In the genomic region with DNA sequence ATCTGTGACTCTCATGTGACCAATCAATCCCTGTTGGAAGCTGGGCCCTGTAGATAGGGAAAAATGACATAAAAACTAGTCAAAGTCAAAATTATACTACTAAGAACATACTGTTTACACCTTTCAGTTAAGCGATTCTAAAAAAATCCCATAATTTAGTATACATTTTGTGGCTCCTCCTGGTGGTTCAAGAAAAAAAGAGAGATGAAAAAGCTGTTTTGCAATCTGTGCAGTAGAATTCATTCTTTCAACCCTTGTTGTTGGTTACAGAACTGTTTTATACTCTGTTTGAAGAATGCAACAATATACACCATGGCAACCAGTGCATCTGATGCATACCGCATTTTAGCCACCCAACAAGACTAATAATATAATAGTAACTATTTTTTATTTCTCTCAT, we compare ENCODE assay signal across 22 cellular contexts.
DNase-seq lines count a peak whose midpoint lies in the region; ATAC-seq and TF ChIP-seq lines count a peak whose summit lies in the region.
"Had no signal": no experiment of that assay in that cellular context is flagged by ENCODE, and none has a peak within 500 bp of the region (broad histone marks: within the 10 kb centered on the region; RNA-seq: fewer than 3 reads in every experiment).

No MANE protein-coding gene starts in this region.

- H3K27me3 ChIP-seq in cardiac muscle cell = no peaks in the 10 kb centered on the region
- no peaks in the 10 kb centered on the region for H3K27me3 ChIP-seq in right cardiac atrium (ENCODE audit: control insufficient read depth, insufficient read depth)
- no peaks in the 10 kb centered on the region for H3K27me3 ChIP-seq in WERI-Rb-1 (ENCODE audit: insufficient read depth, low read depth, severe bottlenecking)
- H3K27me3 ChIP-seq: ascending aorta, spleen had no signal

- H3K27ac Mint-ChIP-seq in chondrocyte (ENCODE audit: unreplicated experiment) (no peak overlapping the region), type B pancreatic cell (no peak overlapping the region)
- H3K27ac Mint-ChIP-seq: CD8-positive, alpha-beta T cell; mesothelial cell of epicardium; nephron had no signal

- H3K36me3 ChIP-seq in cardiac muscle cell = no peaks in the 10 kb centered on the region
- H3K36me3 ChIP-seq in WERI-Rb-1 = no peaks in the 10 kb centered on the region
- H3K36me3 ChIP-seq: ascending aorta, spleen had no signal

- H3K4me1 ChIP-seq in cardiac muscle cell (ENCODE audit: low read depth) = no peaks in the 10 kb centered on the region
- peaks cover 1% of the 10 kb centered on the region for H3K4me1 ChIP-seq in right cardiac atrium (ENCODE audit: control insufficient read depth, insufficient read depth, low read length)
- H3K4me1 ChIP-seq: A549, ascending aorta, spleen had no signal

- WGBS in right cardiac atrium = 66% methylated on average over 2 of the region's 2 CpGs

- H3K9me3 Mint-ChIP-seq in chondrocyte (ENCODE audit: low read depth) = no peaks in the 10 kb centered on the region
- no peaks in the 10 kb centered on the region for H3K9me3 Mint-ChIP-seq in type B pancreatic cell
- H3K9me3 Mint-ChIP-seq: CD8-positive, alpha-beta T cell had no signal

- H3K36me3 Mint-ChIP-seq in chondrocyte (ENCODE audit: low read depth) (no peaks in the 10 kb centered on the region), type B pancreatic cell (no peaks in the 10 kb centered on the region)
- H3K36me3 Mint-ChIP-seq: CD8-positive, alpha-beta T cell; mesothelial cell of epicardium had no signal

- H3K4me3 Mint-ChIP-seq in chondrocyte (ENCODE audit: unreplicated experiment) (no peak overlapping the region), type B pancreatic cell (no peak overlapping the region)
- H3K4me3 Mint-ChIP-seq: CD8-positive, alpha-beta T cell; mesothelial cell of epicardium; nephron had no signal

- H3K4me3 ChIP-seq in cardiac muscle cell (no peak overlapping the region), right cardiac atrium (ENCODE audit: low read length) (no peak overlapping the region), foreskin fibroblast (ENCODE audit: low read depth in 1 of 2, low read length in 2 of 2) (no peak overlapping the region), WERI-Rb-1 (ENCODE audit: low read depth, low read length) (no peak overlapping the region)
- H3K4me3 ChIP-seq: A549, ascending aorta, spleen had no signal

- H3K4me1 Mint-ChIP-seq in chondrocyte (ENCODE audit: low read depth) (no peaks in the 10 kb centered on the region), type B pancreatic cell (ENCODE audit: unreplicated experiment) (no peaks in the 10 kb centered on the region)
- H3K4me1 Mint-ChIP-seq: nephron had no signal

- peak; percentile 2 for TF ChIP-seq CTCF in cardiac muscle cell (IDR thresholded peaks at IDR 0.05; ENCODE audit: low read depth, low read length)
- TF ChIP-seq CTCF in chondrocyte (IDR thresholded peaks at IDR 0.05) = peak; percentile 53
- peak; percentile 17 for TF ChIP-seq CTCF in foreskin fibroblast (IDR thresholded peaks at IDR 0.05; ENCODE audit: low read depth, low read length)
- peak; percentile 35 for TF ChIP-seq CTCF in type B pancreatic cell (conservative IDR thresholded peaks at IDR 0.05)
- TF ChIP-seq CTCF in WERI-Rb-1 (IDR thresholded peaks at IDR 0.05; ENCODE audit: low read depth, low read length) = no peak

- intact Hi-C loops in right cardiac atrium (cut with DNase I) = no loop called here

- ATAC-seq in right cardiac atrium (no peak), HG02588 (IDR thresholded peaks at IDR 0.05; ENCODE audit: unreplicated experiment) (no peak)
- ATAC-seq: A549; CD8-positive, alpha-beta T cell had no signal

- H3K9me3 ChIP-seq in cardiac muscle cell (ENCODE audit: low read depth) (no peaks in the 10 kb centered on the region), right cardiac atrium (ENCODE audit: control insufficient read depth, low read length) (no peaks in the 10 kb centered on the region), WERI-Rb-1 (ENCODE audit: severe bottlenecking) (no peaks in the 10 kb centered on the region)
- H3K9me3 ChIP-seq: A549, ascending aorta had no signal

- DNase-seq in cardiac muscle cell (ENCODE audit: low read depth in 1 of 2, low spot score in 1 of 2) = peak in 1 of 2 donors; percentile 1
- no peak for DNase-seq in right cardiac atrium
- DNase-seq in chondrocyte (ENCODE audit: low spot score) = no peak
- peak in 1 of 2 donors; percentile 15 for DNase-seq in foreskin fibroblast
- DNase-seq in type B pancreatic cell (ENCODE audit: extremely low spot score, unreplicated experiment) = no peak
- DNase-seq in stimulated activated CD8-positive, alpha-beta memory T cell treated with anti-CD3 and anti-CD28 coated beads, Interleukin-4, amount 100 ng/mL, for 48 hours = no peak
- no peak for DNase-seq in WERI-Rb-1
- DNase-seq: activated CD4-positive, alpha-beta T cell treated with anti-CD3 and anti-CD28 coated beads, Interleukin-2, amount 50 U/mL, for 48 hours; activated naive CD4-positive, alpha-beta T cell; activated T-cell treated with anti-CD3 and anti-CD28 coated beads for 4 hours; CD8-positive, alpha-beta T cell; NCI-H1105 treated with DMSO at 0.1 percent for 48 hours; NCI-H524 treated with DMSO at 0.1 percent for 48 hours; SHP77; spleen; substantia nigra; T-helper 2 cell had no signal

- H3K27ac ChIP-seq in cardiac muscle cell (no peak overlapping the region), right cardiac atrium (ENCODE audit: low read length) (no peak overlapping the region), WERI-Rb-1 (no peak overlapping the region)
- H3K27ac ChIP-seq: A549, ascending aorta, spleen had no signal

- H3K27me3 Mint-ChIP-seq in chondrocyte (ENCODE audit: low read depth) (no peaks in the 10 kb centered on the region), type B pancreatic cell (no peaks in the 10 kb centered on the region)
